16 cellular contexts compared by ENCODE assay signal in the genomic region with DNA sequence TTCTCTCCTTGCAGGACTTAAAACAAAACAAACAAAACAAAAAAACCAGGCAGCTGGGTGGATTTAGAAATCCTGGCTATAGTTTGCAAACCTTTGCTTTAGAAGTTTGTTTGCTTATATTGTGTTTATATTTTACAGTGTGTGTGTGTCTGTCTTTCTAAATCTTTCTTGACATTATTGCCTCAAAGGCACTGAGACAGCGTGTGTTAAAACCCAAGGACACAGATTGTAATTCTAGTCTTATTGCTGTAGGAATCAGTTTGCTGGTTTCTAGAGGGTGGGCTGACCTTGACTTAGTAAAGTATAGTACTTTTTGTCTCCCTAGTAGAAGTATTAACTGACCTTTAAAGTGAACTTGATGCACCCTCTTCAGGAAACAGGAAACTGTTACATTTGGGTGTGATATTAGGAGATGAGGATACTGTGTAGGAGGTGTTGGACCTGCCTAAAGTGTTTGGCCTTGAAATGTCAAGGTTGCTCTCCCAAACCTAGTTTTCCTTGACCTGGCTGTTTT.
DNase-seq lines count a peak whose midpoint lies in the region; ATAC-seq, FAIRE-seq and TF ChIP-seq lines count a peak whose summit lies in the region.
"Had no signal": no experiment of that assay in that cellular context is flagged by ENCODE, and none has a peak within 500 bp of the region (broad histone marks: within the 10 kb centered on the region; RNA-seq: fewer than 3 reads in every experiment).

No MANE protein-coding gene starts in this region.

- H3K4me3 ChIP-seq in OCI-LY3 (ENCODE audit: low read length) = no peak overlapping the region
- no peak overlapping the region for H3K4me3 ChIP-seq in kidney (ENCODE audit: low read length in 2 of 2)
- H3K4me3 ChIP-seq: colonic mucosa, gastrocnemius medialis had no signal

- H3K9me3 ChIP-seq in OCI-LY3 (ENCODE audit: insufficient read depth, low read length) = no peaks in the 10 kb centered on the region
- no peaks in the 10 kb centered on the region for H3K9me3 ChIP-seq in kidney (ENCODE audit: control insufficient read depth in 1 of 2, low read length in 2 of 2)
- H3K9me3 ChIP-seq: colonic mucosa, gastrocnemius medialis had no signal

- peak; percentile 39 to 52 for ATAC-seq in stimulated activated naive B cell treated with anti-CD40 and anti-IgM and Interleukin-4, amounts not matched to agents 10 μg/mL and 1 μg/mL and 100 μg/mL, for 72 hours (replicated peaks)
- ATAC-seq: gastrocnemius medialis had no signal

- intact Hi-C loops in kidney (cut with DNase I) = loop anchor here (10.0 kb wide), 1 partner anchor 215 kb away; no protein-coding TSS in a partner anchor

- H4K20me1 ChIP-seq in OCI-LY3 (ENCODE audit: insufficient read depth, low read length) = peaks cover 12% of the 10 kb centered on the region

- H3K79me2 ChIP-seq in OCI-LY3 (ENCODE audit: low read length) = peaks cover 35% of the 10 kb centered on the region

- no peaks in the 10 kb centered on the region for H3K27me3 ChIP-seq in OCI-LY3 (ENCODE audit: low read depth, low read length)
- H3K27me3 ChIP-seq: colonic mucosa, gastrocnemius medialis had no signal

- H3K4me1 Mint-ChIP-seq in endothelial cell (ENCODE audit: unreplicated experiment) = peaks cover 18% of the 10 kb centered on the region
- H3K4me1 Mint-ChIP-seq in stimulated activated naive B cell treated with anti-CD40 and anti-IgM and Interleukin-4, amounts not matched to agents 10 μg/mL and 1 μg/mL and 100 μg/mL, for 72 hours = peaks cover 15 to 32% of the 10 kb centered on the region in 2 donors

- peak overlapping the region; percentile 2 for H3K27ac Mint-ChIP-seq in endothelial cell (ENCODE audit: unreplicated experiment)
- no peak overlapping the region for H3K27ac Mint-ChIP-seq in stimulated activated naive B cell treated with anti-CD40 and anti-IgM and Interleukin-4, amounts not matched to agents 10 μg/mL and 1 μg/mL and 100 μg/mL, for 72 hours

- peaks cover 5% of the 10 kb centered on the region for H3K36me3 ChIP-seq in OCI-LY3 (replicated peaks; ENCODE audit: low read depth, low read length)
- H3K36me3 ChIP-seq in kidney (ENCODE audit: control insufficient read depth in 1 of 2, insufficient read depth in 2 of 2, low read length in 2 of 2) = no peaks in the 10 kb centered on the region
- H3K36me3 ChIP-seq: colonic mucosa, gastrocnemius medialis had no signal

- H3K4me2 ChIP-seq in OCI-LY3 (ENCODE audit: low read length) = peak overlapping the region; percentile 25

- H3K27me3 Mint-ChIP-seq in endothelial cell (ENCODE audit: unreplicated experiment) = no peaks in the 10 kb centered on the region
- no peaks in the 10 kb centered on the region for H3K27me3 Mint-ChIP-seq in stimulated activated naive B cell treated with anti-CD40 and anti-IgM and Interleukin-4, amounts not matched to agents 10 μg/mL and 1 μg/mL and 100 μg/mL, for 72 hours

- TF ChIP-seq CTCF in OCI-LY3 (IDR thresholded peaks at IDR 0.05; ENCODE audit: low read depth, low read length) (peak; percentile 24), endothelial cell (IDR thresholded peaks at IDR 0.05; ENCODE audit: unreplicated experiment) (no peak), kidney (IDR thresholded peaks at IDR 0.05; ENCODE audit: borderline replicate concordance, extremely low read depth, insufficient read depth) (no peak)

- no peak overlapping the region for H3K9ac ChIP-seq in OCI-LY3 (ENCODE audit: low read length)
- H3K9ac ChIP-seq in kidney (ENCODE audit: low read length in 2 of 2) = no peak overlapping the region

- no peak for FAIRE-seq in kidney (lab: Jason Lieb, UNC)

- peak; percentile 5 for DNase-seq in NCI-H510A treated with DMSO at 0.1 percent for 48 hours (lab: John Stamatoyannopoulos, UW)
- DNase-seq in NCI-H510A (lab: John Stamatoyannopoulos, UW) = no peak
- DNase-seq in endothelial cell (ENCODE audit: low spot score) = no peak
- no peak for DNase-seq in stimulated activated naive B cell treated with anti-CD40 and anti-IgM and Interleukin-4, amounts not matched to agents 10 μg/mL and 1 μg/mL and 100 μg/mL, for 72 hours
- no peak for DNase-seq in NCI-H524 (lab: John Stamatoyannopoulos, UW)
- no peak for DNase-seq in kidney
- no peak for DNase-seq in epidermal melanocyte (ENCODE audit: insufficient read length, low spot score)
- DNase-seq: activated CD4-positive, alpha-beta T cell treated with anti-CD3 and anti-CD28 coated beads for 4 hours; activated gamma-delta T cell treated with Interleukin-2 at 50 U/mL for 16 hours; colonic mucosa; DMS153; gastrocnemius medialis; NCI-H2081; RPMI8226; stimulated activated naive CD4-positive, alpha-beta T cell treated with Interleukin-2 at 50 U/mL for 16 hours had no signal

- no peak overlapping the region for H3K4me3 Mint-ChIP-seq in endothelial cell (ENCODE audit: unreplicated experiment)
- H3K4me3 Mint-ChIP-seq in stimulated activated naive B cell treated with anti-CD40 and anti-IgM and Interleukin-4, amounts not matched to agents 10 μg/mL and 1 μg/mL and 100 μg/mL, for 72 hours = no peak overlapping the region

- H2AFZ ChIP-seq in OCI-LY3 (ENCODE audit: low read depth, low read length) = no peak overlapping the region

- H3K4me1 ChIP-seq in OCI-LY3 (ENCODE audit: low read length) (peaks cover 20% of the 10 kb centered on the region), kidney (ENCODE audit: control insufficient read depth in 1 of 2, insufficient read depth in 1 of 2, low read depth in 1 of 2, low read length in 2 of 2) (peaks cover 5 to 26% of the 10 kb centered on the region in 2 donors)

- H3K27ac ChIP-seq in OCI-LY3 (ENCODE audit: low read length) (no peak overlapping the region), kidney (ENCODE audit: low read depth in 2 of 2, low read length in 2 of 2) (peak overlapping the region in 1 of 2 donors; percentile 19)
- H3K27ac ChIP-seq: colonic mucosa, gastrocnemius medialis had no signal

- peaks cover 3% of the 10 kb centered on the region for H3K36me3 Mint-ChIP-seq in endothelial cell (ENCODE audit: low read depth, unreplicated experiment)
- peaks cover 18 to 22% of the 10 kb centered on the region in 2 donors for H3K36me3 Mint-ChIP-seq in stimulated activated naive B cell treated with anti-CD40 and anti-IgM and Interleukin-4, amounts not matched to agents 10 μg/mL and 1 μg/mL and 100 μg/mL, for 72 hours

- H3K9me3 Mint-ChIP-seq in endothelial cell (ENCODE audit: unreplicated experiment) = no peaks in the 10 kb centered on the region
- no peaks in the 10 kb centered on the region for H3K9me3 Mint-ChIP-seq in stimulated activated naive B cell treated with anti-CD40 and anti-IgM and Interleukin-4, amounts not matched to agents 10 μg/mL and 1 μg/mL and 100 μg/mL, for 72 hours
